ENCODE assay signal across 14 cellular contexts in the genomic region with DNA sequence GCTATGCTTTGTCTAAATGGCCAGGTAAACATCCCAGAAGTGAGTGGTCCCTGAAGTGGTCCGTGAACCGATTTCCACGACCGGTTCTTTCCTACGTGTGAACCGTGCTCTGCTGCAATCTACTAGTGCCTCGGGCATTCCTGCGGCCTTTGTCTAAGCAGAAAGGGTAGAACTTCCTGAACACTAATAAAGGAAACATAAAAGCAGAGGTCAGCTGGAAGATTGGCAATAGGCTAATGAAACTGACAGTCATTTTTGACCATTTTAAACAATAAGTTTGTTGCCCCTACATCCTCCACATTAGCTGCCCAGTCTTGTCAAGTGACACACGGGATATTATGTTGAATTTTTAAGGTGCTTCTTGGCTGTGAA.
"Had no signal": no experiment of that assay in that cellular context is flagged by ENCODE, and none has a peak within 500 bp of the region (broad histone marks: within the 10 kb centered on the region; RNA-seq: fewer than 3 reads in every experiment).

No MANE protein-coding gene starts in this region.

- H3K27me3 Mint-ChIP-seq: activated naive CD4-positive, alpha-beta T cell treated with anti-CD3 and anti-CD28 coated beads, Interleukin-2, amount 10 ng/mL, durations not matched to agents 7 days and 5 days had no signal

- H3K27me3 ChIP-seq: left lung, tibial artery had no signal

- H3K9me3 ChIP-seq: left lung, tibial artery had no signal

- H3K4me1 Mint-ChIP-seq: activated naive CD4-positive, alpha-beta T cell treated with anti-CD3 and anti-CD28 coated beads, Interleukin-2, amount 10 ng/mL, durations not matched to agents 7 days and 5 days; endodermal cell; nephron progenitor cell had no signal

- DNase-seq: activated naive CD4-positive, alpha-beta T cell treated with anti-CD3 and anti-CD28 coated beads, Interleukin-2, amount 10 ng/mL, durations not matched to agents 7 days and 5 days; central memory CD4-positive, alpha-beta T cell; cortex of kidney; endodermal cell; glutamatergic neuron; left lung; mesendoderm; nephron progenitor cell; retina; stimulated activated CD4-positive, alpha-beta T cell treated with anti-CD3 and anti-CD28 coated beads, Interleukin-4, amount 100 ng/mL, for 4 hours; tibial artery had no signal

- H3K4me1 ChIP-seq: tibial artery had no signal

- H3K36me3 ChIP-seq: left lung, tibial artery had no signal

- H3K4me3 Mint-ChIP-seq: activated naive CD4-positive, alpha-beta T cell treated with anti-CD3 and anti-CD28 coated beads, Interleukin-2, amount 10 ng/mL, durations not matched to agents 7 days and 5 days; endodermal cell; nephron progenitor cell had no signal

- H3K27ac ChIP-seq: left lung, tibial artery had no signal

- ATAC-seq: activated CD4-positive, CD25-positive, alpha-beta regulatory T cell treated with anti-CD3 and anti-CD28 coated beads, Interleukin-2, amount 50 U/mL, for 24 hours; left lung had no signal

- H3K27ac Mint-ChIP-seq: activated naive CD4-positive, alpha-beta T cell treated with anti-CD3 and anti-CD28 coated beads, Interleukin-2, amount 10 ng/mL, durations not matched to agents 7 days and 5 days; activated T-helper 2 cell treated with anti-CD3 and anti-CD28 coated beads, Interferon-gamma antibody, Interleukin-2, Interleukin-4, amounts not matched to agents 10 μg/mL and 5 μg/mL and 100 μg/mL, durations not matched to agents 14 hours and 24 hours and 36 hours; endodermal cell; nephron progenitor cell had no signal

- H3K4me3 ChIP-seq: left lung, skin epidermis, tibial artery had no signal

- H3K9me3 Mint-ChIP-seq: activated naive CD4-positive, alpha-beta T cell treated with anti-CD3 and anti-CD28 coated beads, Interleukin-2, amount 10 ng/mL, durations not matched to agents 7 days and 5 days; activated T-helper 2 cell treated with anti-CD3 and anti-CD28 coated beads, Interferon-gamma antibody, Interleukin-2, Interleukin-4, amounts not matched to agents 10 μg/mL and 5 μg/mL and 100 μg/mL, durations not matched to agents 14 hours and 24 hours and 36 hours; endodermal cell; nephron progenitor cell had no signal

- H3K36me3 Mint-ChIP-seq: activated naive CD4-positive, alpha-beta T cell treated with anti-CD3 and anti-CD28 coated beads, Interleukin-2, amount 10 ng/mL, durations not matched to agents 7 days and 5 days had no signal
